Comparison of ENCODE assay signal across 21 cellular contexts in the genomic region with DNA sequence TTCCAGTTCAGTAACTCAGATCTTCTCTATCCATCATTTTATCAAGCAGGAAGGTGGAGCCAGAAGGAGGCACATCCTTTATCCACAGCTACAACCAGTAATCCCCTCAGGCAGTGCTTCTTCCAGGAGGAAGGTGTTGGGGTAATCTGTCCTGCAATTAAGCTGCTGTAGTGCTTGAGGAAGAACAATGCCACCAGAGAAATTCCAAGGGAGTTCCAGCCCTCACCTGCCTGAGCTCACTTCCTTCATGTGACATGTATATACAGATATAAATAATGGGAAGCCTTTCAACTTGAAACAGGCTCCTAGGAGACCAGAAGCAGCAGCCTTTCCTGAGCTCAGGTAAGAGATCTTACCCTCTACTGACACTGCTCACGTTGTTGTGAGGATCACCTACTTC. TPM values are rescaled to one million over a fixed set of nuclear protein-coding genes. Genes with fewer than 3 reads are reported as not detected.
DNase-seq lines count a peak whose midpoint lies in the region; ATAC-seq and TF ChIP-seq lines count a peak whose summit lies in the region.
"Had no signal": no experiment of that assay in that cellular context is flagged by ENCODE, and none has a peak within 500 bp of the region (broad histone marks: within the 10 kb centered on the region; RNA-seq: fewer than 3 reads in every experiment).

No MANE protein-coding gene starts in this region.

- no peaks in the 10 kb centered on the region for H3F3A ChIP-seq in neural progenitor cell (ENCODE audit: low read depth)

- no peak overlapping the region for H3K27ac Mint-ChIP-seq in endodermal cell
- H3K27ac Mint-ChIP-seq in neural progenitor cell, result no peak overlapping the region
- H3K27ac Mint-ChIP-seq: CD8-positive, alpha-beta T cell; HFFc6 had no signal

- H3K27me3 Mint-ChIP-seq in endodermal cell (ENCODE audit: insufficient read depth) (peaks cover 42% of the 10 kb centered on the region), neural progenitor cell (ENCODE audit: insufficient read depth, low read depth) (peaks cover 5% of the 10 kb centered on the region)

- H3K9me3 ChIP-seq in endodermal cell (ENCODE audit: control insufficient read depth, low read length) (no peaks in the 10 kb centered on the region), neural progenitor cell (ENCODE audit: low read depth) (no peaks in the 10 kb centered on the region)
- H3K9me3 ChIP-seq: BLaER1 had no signal

- peak overlapping the region; percentile 26 for H2AFZ ChIP-seq in neural progenitor cell (replicated peaks)

- H3K4me1 ChIP-seq in endodermal cell (ENCODE audit: control insufficient read depth, insufficient read depth, low read length), result no peaks in the 10 kb centered on the region
- H3K4me1 ChIP-seq in neural progenitor cell, result no peaks in the 10 kb centered on the region

- H3K27ac ChIP-seq in endodermal cell (ENCODE audit: low read depth, low read length), result no peak overlapping the region
- H3K27ac ChIP-seq in neural progenitor cell, result no peak overlapping the region
- H3K27ac ChIP-seq: BLaER1, HL-60 had no signal

- no peak overlapping the region for H3K4me2 ChIP-seq in neural progenitor cell
- H3K4me2 ChIP-seq: BLaER1 had no signal

- H4K20me1 ChIP-seq in neural progenitor cell (ENCODE audit: low read depth), result no peaks in the 10 kb centered on the region
- H4K20me1 ChIP-seq: BLaER1 had no signal

- H3K9ac ChIP-seq in endodermal cell (ENCODE audit: extremely low read depth, low read length, poor library complexity, severe bottlenecking) (no peak overlapping the region), neural progenitor cell (no peak overlapping the region)
- H3K9ac ChIP-seq: BLaER1 had no signal

- TF ChIP-seq CTCF in endodermal cell (conservative IDR thresholded peaks at IDR 0.05) (no peak), neural progenitor cell (IDR thresholded peaks at IDR 0.05) (no peak)

- no peaks in the 10 kb centered on the region for H3K36me3 Mint-ChIP-seq in endodermal cell (ENCODE audit: low read depth)
- H3K36me3 Mint-ChIP-seq in neural progenitor cell, result no peaks in the 10 kb centered on the region
- H3K36me3 Mint-ChIP-seq: CD8-positive, alpha-beta T cell had no signal

- peaks cover 47% of the 10 kb centered on the region for H3K27me3 ChIP-seq in endodermal cell (ENCODE audit: control insufficient read depth, insufficient read depth, low read length, poor library complexity, severe bottlenecking)
- H3K27me3 ChIP-seq in neural progenitor cell, result no peaks in the 10 kb centered on the region
- H3K27me3 ChIP-seq: BLaER1 had no signal

- H3K4me3 ChIP-seq in endodermal cell (ENCODE audit: low read length) (no peak overlapping the region), neural progenitor cell (no peak overlapping the region)
- H3K4me3 ChIP-seq: BLaER1 had no signal

- H3K79me2 ChIP-seq in neural progenitor cell (ENCODE audit: low read depth), result no peaks in the 10 kb centered on the region

- ATAC-seq in HG02884 (IDR thresholded peaks at IDR 0.05; ENCODE audit: unreplicated experiment) (no peak), HG03442 (IDR thresholded peaks at IDR 0.05; ENCODE audit: unreplicated experiment) (no peak)
- ATAC-seq: CD8-positive, alpha-beta T cell; Right ventricle myocardium inferior had no signal

- H3K9me3 Mint-ChIP-seq in endodermal cell (no peaks in the 10 kb centered on the region), neural progenitor cell (peaks cover 2% of the 10 kb centered on the region)
- H3K9me3 Mint-ChIP-seq: CD8-positive, alpha-beta T cell; HFFc6 had no signal

- peak; percentile 42 for DNase-seq in NCI-H146 (lab: John Stamatoyannopoulos, UW)
- no peak for DNase-seq in NCI-H146 treated with DMSO at 0.1 percent for 48 hours (lab: John Stamatoyannopoulos, UW; ENCODE audit: unreplicated experiment)
- peak; percentile 30 for DNase-seq in NCI-H2029 (lab: John Stamatoyannopoulos, UW)
- peak; percentile 56 for DNase-seq in endodermal cell
- no peak for DNase-seq in neural progenitor cell (ENCODE audit: low spot score)
- DNase-seq: CD8-positive, alpha-beta T cell; DND-41; HFFc6; NCI-H1092; NCI-H187; NCI-H2171; NCI-H526 treated with DMSO at 0.1 percent for 48 hours; NK-92 treated with Interleukin-12 subunit alpha and Interleukin-12 subunit beta, amount 100 ng/mL, for 24 hours; SW 1271 had no signal

- H3K4me3 Mint-ChIP-seq in endodermal cell, result no peak overlapping the region
- H3K4me3 Mint-ChIP-seq in neural progenitor cell, result no peak overlapping the region
- H3K4me3 Mint-ChIP-seq: CD8-positive, alpha-beta T cell; HFFc6 had no signal

- 76 to 100% methylated on average over 1 of the region's 1 CpG for WGBS in endodermal cell (ENCODE audit: insufficient coverage in 1 of 2, insufficient read length in 1 of 2), 2 experiments

- H3K4me1 Mint-ChIP-seq in endodermal cell, result peaks cover 7% of the 10 kb centered on the region
- H3K4me1 Mint-ChIP-seq in neural progenitor cell, result no peaks in the 10 kb centered on the region

- H3K36me3 ChIP-seq in endodermal cell (ENCODE audit: control insufficient read depth, insufficient read depth, low read length) (no peaks in the 10 kb centered on the region), neural progenitor cell (no peaks in the 10 kb centered on the region)
- H3K36me3 ChIP-seq: BLaER1 had no signal

RNA-seq across cellular contexts. Expression of gene IL20, which starts 2.2 kb away (rescaled TPM):
- total RNA-seq in endodermal cell (not detected), neural progenitor cell (ENCODE audit: low replicate concordance) (not detected in 2 replicates)
- polyA plus RNA-seq in endodermal cell (2013, experiment 1 of 2), result not detected
- not detected for polyA plus RNA-seq in endodermal cell (2013, experiment 2 of 2)
- total RNA-seq: CD8-positive, alpha-beta T cell; HFFc6; HT1080; M059J; Right ventricle myocardium inferior had no signal

RNA-seq across cellular contexts. Expression of gene IL24, which starts 34.0 kb away (rescaled TPM):
- total RNA-seq in endodermal cell (not detected), neural progenitor cell (ENCODE audit: low replicate concordance) (not detected in 2 replicates)
- not detected for polyA plus RNA-seq in endodermal cell (2013, experiment 1 of 2)
- not detected for polyA plus RNA-seq in endodermal cell (2013, experiment 2 of 2)
- total RNA-seq: CD8-positive, alpha-beta T cell; Right ventricle myocardium inferior had no signal

RNA-seq across cellular contexts. Expression of gene FCMR, which starts 58.5 kb away (rescaled TPM):
- total RNA-seq in endodermal cell (not detected), neural progenitor cell (ENCODE audit: low replicate concordance) (not detected in 2 replicates)
- polyA plus RNA-seq in endodermal cell (2013, experiment 1 of 2), result not detected
- not detected for polyA plus RNA-seq in endodermal cell (2013, experiment 2 of 2)
- total RNA-seq: HT1080 had no signal

Comparison
In these comparisons a context has a peak if more than half of its experiments do, and no peak if none do; other contexts are left out.
1. DNase-seq: peak in NCI-H146 (single experiment), NCI-H2029 (single experiment) and endodermal cell (single experiment); none in NCI-H146 treated with DMSO at 0.1 percent for 48 hours (single experiment) and neural progenitor cell (single experiment).